14 cellular contexts compared by ENCODE assay signal in genomic region chr10:11235771-11236170, GRCh38.
DNase-seq lines count a peak whose midpoint lies in the region; ATAC-seq, FAIRE-seq and TF ChIP-seq lines count a peak whose summit lies in the region.
"Had no signal": no experiment of that assay in that cellular context is flagged by ENCODE, and none has a peak within 500 bp of the region (broad histone marks: within the 10 kb centered on the region; RNA-seq: fewer than 3 reads in every experiment).

No MANE protein-coding gene starts in this region.

- no peak for FAIRE-seq in pancreas (lab: Jason Lieb, UNC)
- FAIRE-seq: HepG2 had no signal

- peak overlapping the region; percentile 91 for H3K27ac Mint-ChIP-seq in CD8-positive, alpha-beta T cell
- H3K27ac Mint-ChIP-seq in IgD-negative memory B cell: peak overlapping the region in 2 of 3 donors; percentile 47 to 92
- peak overlapping the region; percentile 9 for H3K27ac Mint-ChIP-seq in dendritic cell treated with granulocyte-macrophage colony-stimulating factor and Interleukin-4, amounts not matched to agents 40 ng/mL and 50 ng/mL, for 4 days

- H3K9me3 Mint-ChIP-seq in CD8-positive, alpha-beta T cell: no peaks in the 10 kb centered on the region
- H3K9me3 Mint-ChIP-seq in IgD-negative memory B cell: no peaks in the 10 kb centered on the region
- H3K9me3 Mint-ChIP-seq in dendritic cell treated with granulocyte-macrophage colony-stimulating factor and Interleukin-4, amounts not matched to agents 40 ng/mL and 50 ng/mL, for 4 days: no peaks in the 10 kb centered on the region
- H3K9me3 Mint-ChIP-seq: CD14-positive monocyte had no signal

- no peak for DNase-seq in CD8-positive, alpha-beta T cell
- no peak for DNase-seq in esophagus squamous epithelium (lab: John Stamatoyannopoulos, UW)
- DNase-seq in pancreas: no peak
- no peak for DNase-seq in activated CD4-positive, alpha-beta T cell treated with anti-CD3 and anti-CD28 coated beads for 48 hours
- DNase-seq: GDM1; NCI-H1436; NCI-H524 treated with DMSO at 0.1 percent for 48 hours; stimulated activated CD4-positive, alpha-beta T cell treated with anti-CD3 and anti-CD28 coated beads, Interleukin-4, amount 100 ng/mL, for 4 hours had no signal

- peaks cover 78% of the 10 kb centered on the region for H3K4me1 ChIP-seq in CD8-positive, alpha-beta T cell (ENCODE audit: insufficient read depth, low read length)
- H3K4me1 ChIP-seq in esophagus squamous epithelium (peaks cover 0 to 13% (median 0%) of the 10 kb centered on the region in 3 donors), pancreas (no peaks in the 10 kb centered on the region)

- WGBS in esophagus squamous epithelium, 2 donors: 57 to 63% methylated on average over 4 of the region's 4 CpGs
- WGBS in pancreas, 2 donors: 47 to 52% methylated on average over 4 of the region's 4 CpGs

- no peak overlapping the region for H3K27ac ChIP-seq in CD8-positive, alpha-beta T cell (ENCODE audit: low read depth, low read length)
- H3K27ac ChIP-seq in esophagus squamous epithelium (no peak overlapping the region), pancreas (no peak overlapping the region)

- peaks cover 72% of the 10 kb centered on the region for H3K36me3 Mint-ChIP-seq in CD8-positive, alpha-beta T cell
- peaks cover 3% of the 10 kb centered on the region for H3K36me3 Mint-ChIP-seq in IgD-negative memory B cell
- peaks cover 70% of the 10 kb centered on the region for H3K36me3 Mint-ChIP-seq in dendritic cell treated with granulocyte-macrophage colony-stimulating factor and Interleukin-4, amounts not matched to agents 40 ng/mL and 50 ng/mL, for 4 days (ENCODE audit: low read depth)

- no peaks in the 10 kb centered on the region for H3K27me3 ChIP-seq in CD8-positive, alpha-beta T cell (ENCODE audit: insufficient read depth, low read length)
- H3K27me3 ChIP-seq in esophagus squamous epithelium (no peaks in the 10 kb centered on the region), pancreas (no peaks in the 10 kb centered on the region)

- peak overlapping the region; percentile 42 for H3K4me3 Mint-ChIP-seq in CD8-positive, alpha-beta T cell
- peak overlapping the region in 3 of 4 donors; percentile 33 to 63 (median 41) for H3K4me3 Mint-ChIP-seq in IgD-negative memory B cell
- no peak overlapping the region for H3K4me3 Mint-ChIP-seq in dendritic cell treated with granulocyte-macrophage colony-stimulating factor and Interleukin-4, amounts not matched to agents 40 ng/mL and 50 ng/mL, for 4 days
- H3K4me3 Mint-ChIP-seq: CD14-positive monocyte had no signal

- no peak for TF ChIP-seq CTCF in CD8-positive, alpha-beta T cell (IDR thresholded peaks at IDR 0.05)
- TF ChIP-seq CTCF in esophagus squamous epithelium (IDR thresholded peaks at IDR 0.05): no peak
- no peak for TF ChIP-seq CTCF in pancreas (IDR thresholded peaks at IDR 0.05)

- H3K27me3 Mint-ChIP-seq in CD8-positive, alpha-beta T cell (ENCODE audit: low read depth): no peaks in the 10 kb centered on the region
- H3K27me3 Mint-ChIP-seq in IgD-negative memory B cell: no peaks in the 10 kb centered on the region
- no peaks in the 10 kb centered on the region for H3K27me3 Mint-ChIP-seq in dendritic cell treated with granulocyte-macrophage colony-stimulating factor and Interleukin-4, amounts not matched to agents 40 ng/mL and 50 ng/mL, for 4 days

- peaks cover 11% of the 10 kb centered on the region for H3K36me3 ChIP-seq in CD8-positive, alpha-beta T cell (ENCODE audit: insufficient read depth, low read length)
- peaks cover 0 to 10% (median 0%) of the 10 kb centered on the region in 3 donors for H3K36me3 ChIP-seq in esophagus squamous epithelium
- no peaks in the 10 kb centered on the region for H3K36me3 ChIP-seq in pancreas

- peaks cover 96% of the 10 kb centered on the region for H3K4me1 Mint-ChIP-seq in CD8-positive, alpha-beta T cell (ENCODE audit: low read depth)
- H3K4me1 Mint-ChIP-seq in IgD-negative memory B cell: peaks cover 44 to 77% (median 69%) of the 10 kb centered on the region in 3 donors
- peaks cover 65% of the 10 kb centered on the region for H3K4me1 Mint-ChIP-seq in dendritic cell treated with granulocyte-macrophage colony-stimulating factor and Interleukin-4, amounts not matched to agents 40 ng/mL and 50 ng/mL, for 4 days (ENCODE audit: low read depth)

- H3K9me3 ChIP-seq in CD8-positive, alpha-beta T cell (ENCODE audit: low read length): no peaks in the 10 kb centered on the region
- H3K9me3 ChIP-seq in esophagus squamous epithelium (no peaks in the 10 kb centered on the region), pancreas (no peaks in the 10 kb centered on the region)

- intact Hi-C loops in CD8-positive, alpha-beta T cell (cut with DNase I, micrococcal nuclease): loop anchor here in 1 of 2 experiments (5.0 kb wide), 1 partner anchor 33 kb away; no protein-coding TSS in a partner anchor
- intact Hi-C loops in dendritic cell treated with granulocyte-macrophage colony-stimulating factor and Interleukin-4, amounts not matched to agents 40 ng/mL and 50 ng/mL, for 4 days (cut with micrococcal nuclease): no loop called here
- intact Hi-C loops in esophagus squamous epithelium (cut with DNase I) (no loop called here), pancreas (cut with DNase I) (no loop called here)

- peak; percentile 9 for ATAC-seq in CD8-positive, alpha-beta T cell
- ATAC-seq in GM19463 (IDR thresholded peaks at IDR 0.05; ENCODE audit: unreplicated experiment) (peak; percentile 20), GM19467 (IDR thresholded peaks at IDR 0.05; ENCODE audit: unreplicated experiment) (no peak), pancreas (no peak)
- ATAC-seq: HepG2 had no signal

- no peak overlapping the region for H3K4me3 ChIP-seq in CD8-positive, alpha-beta T cell (ENCODE audit: low read depth, low read length)
- no peak overlapping the region for H3K4me3 ChIP-seq in esophagus squamous epithelium
- no peak overlapping the region for H3K4me3 ChIP-seq in pancreas

- CTCF ChIA-PET in CD8-positive, alpha-beta T cell (lab: Charles Lee): interaction anchor here (1.2 to 2.2 kb wide), 5 partner anchors 9 to 122 kb away, joined by 3 to 7 read pairs (median 5); no protein-coding TSS in a partner anchor

- TF ChIP-seq POLR2A in esophagus squamous epithelium (IDR thresholded peaks at IDR 0.05): no peak

- POLR2A ChIA-PET in CD8-positive, alpha-beta T cell (lab: Charles Lee): interaction anchor here (0.6 to 4.4 kb wide), 6 partner anchors 9 to 789 kb away, joined by 3 to 28 read pairs (median 6); no protein-coding TSS in a partner anchor

Comparison
In these comparisons a context has a peak if more than half of its experiments do, and no peak if none do; other contexts are left out.
1. ATAC-seq: peak in CD8-positive, alpha-beta T cell (single experiment) and GM19463 (single experiment); none in GM19467 (single experiment) and pancreas (0 of 4).
2. H3K27ac Mint-ChIP-seq: peak in every context shown above with its lines; median percentile 91 in CD8-positive, alpha-beta T cell; 70 in IgD-negative memory B cell; 9 in dendritic cell treated with granulocyte-macrophage colony-stimulating factor and Interleukin-4, amounts not matched to agents 40 ng/mL and 50 ng/mL, for 4 days.